ENCODE assay signal across 1 cellular context in genomic region chr16:68592466-68593337, GRCh38.
TF ChIP-seq lines count a peak whose summit lies in the region.

No MANE protein-coding gene starts in this region.

TF ChIP-seq in HepG2, 621 proteins besides CTCF, POLR2A, EP300 and RAD21:
- TF ChIP-seq ZKSCAN1 (IDR thresholded peaks at IDR 0.05; ENCODE audit: low read length) (peak; percentile 73; the same call in 1 of the 2 replicates), ZNF562 (CRISPR knock-in tag; IDR thresholded peaks at IDR 0.05; ENCODE audit: borderline replicate concordance) (no peak), ATF4 (CRISPR knock-in tag; IDR thresholded peaks at IDR 0.05) (peak in 1 of 2 experiments; percentile 86; a peak in 2 of 4 replicates), CAMTA2 (CRISPR knock-in tag; IDR thresholded peaks at IDR 0.05; ENCODE audit: borderline replicate concordance) (no peak), NFATC3 (CRISPR knock-in tag; IDR thresholded peaks at IDR 0.05) (no peak), ZNF430 (CRISPR knock-in tag; IDR thresholded peaks at IDR 0.05) (peak; percentile 57; the same call in 1 of the 2 replicates), CEBPB (IDR thresholded peaks at IDR 0.05; ENCODE audit: borderline replicate concordance, low read depth, low read length) (peak; percentile 44; the same call in 1 of the 2 replicates), ZNF780A (CRISPR knock-in tag; IDR thresholded peaks at IDR 0.05) (no peak), ATF7 (IDR thresholded peaks at IDR 0.05) (peak; percentile 62), ATF7 (CRISPR knock-in tag; IDR thresholded peaks at IDR 0.05) (no peak), ZNF576 (CRISPR knock-in tag; IDR thresholded peaks at IDR 0.05) (peak; percentile 80; the same call in 1 of the 2 replicates), SMAD9 (CRISPR knock-in tag; IDR thresholded peaks at IDR 0.05) (no peak)
- TF ChIP-seq, protein P1, sequence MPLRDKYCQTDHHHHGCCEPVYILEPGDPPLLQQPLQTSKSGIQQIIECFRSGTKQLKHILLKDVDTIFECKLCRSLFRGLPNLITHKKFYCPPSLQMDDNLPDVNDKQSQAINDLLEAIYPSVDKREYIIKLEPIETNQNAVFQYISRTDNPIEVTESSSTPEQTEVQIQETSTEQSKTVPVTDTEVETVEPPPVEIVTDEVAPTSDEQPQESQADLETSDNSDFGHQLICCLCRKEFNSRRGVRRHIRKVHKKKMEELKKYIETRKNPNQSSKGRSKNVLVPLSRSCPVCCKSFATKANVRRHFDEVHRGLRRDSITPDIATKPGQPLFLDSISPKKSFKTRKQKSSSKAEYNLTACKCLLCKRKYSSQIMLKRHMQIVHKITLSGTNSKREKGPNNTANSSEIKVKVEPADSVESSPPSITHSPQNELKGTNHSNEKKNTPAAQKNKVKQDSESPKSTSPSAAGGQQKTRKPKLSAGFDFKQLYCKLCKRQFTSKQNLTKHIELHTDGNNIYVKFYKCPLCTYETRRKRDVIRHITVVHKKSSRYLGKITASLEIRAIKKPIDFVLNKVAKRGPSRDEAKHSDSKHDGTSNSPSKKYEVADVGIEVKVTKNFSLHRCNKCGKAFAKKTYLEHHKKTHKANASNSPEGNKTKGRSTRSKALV (CRISPR knock-in tag; IDR thresholded peaks at IDR 0.05) = no peak
- TF ChIP-seq, protein P2, sequence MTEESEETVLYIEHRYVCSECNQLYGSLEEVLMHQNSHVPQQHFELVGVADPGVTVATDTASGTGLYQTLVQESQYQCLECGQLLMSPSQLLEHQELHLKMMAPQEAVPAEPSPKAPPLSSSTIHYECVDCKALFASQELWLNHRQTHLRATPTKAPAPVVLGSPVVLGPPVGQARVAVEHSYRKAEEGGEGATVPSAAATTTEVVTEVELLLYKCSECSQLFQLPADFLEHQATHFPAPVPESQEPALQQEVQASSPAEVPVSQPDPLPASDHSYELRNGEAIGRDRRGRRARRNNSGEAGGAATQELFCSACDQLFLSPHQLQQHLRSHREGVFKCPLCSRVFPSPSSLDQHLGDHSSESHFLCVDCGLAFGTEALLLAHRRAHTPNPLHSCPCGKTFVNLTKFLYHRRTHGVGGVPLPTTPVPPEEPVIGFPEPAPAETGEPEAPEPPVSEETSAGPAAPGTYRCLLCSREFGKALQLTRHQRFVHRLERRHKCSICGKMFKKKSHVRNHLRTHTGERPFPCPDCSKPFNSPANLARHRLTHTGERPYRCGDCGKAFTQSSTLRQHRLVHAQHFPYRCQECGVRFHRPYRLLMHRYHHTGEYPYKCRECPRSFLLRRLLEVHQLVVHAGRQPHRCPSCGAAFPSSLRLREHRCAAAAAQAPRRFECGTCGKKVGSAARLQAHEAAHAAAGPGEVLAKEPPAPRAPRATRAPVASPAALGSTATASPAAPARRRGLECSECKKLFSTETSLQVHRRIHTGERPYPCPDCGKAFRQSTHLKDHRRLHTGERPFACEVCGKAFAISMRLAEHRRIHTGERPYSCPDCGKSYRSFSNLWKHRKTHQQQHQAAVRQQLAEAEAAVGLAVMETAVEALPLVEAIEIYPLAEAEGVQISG (CRISPR knock-in tag; IDR thresholded peaks at IDR 0.05) = no peak
